ENCODE assay signal across 1 cellular context in genomic region chr19:8451377-8451776, GRCh38.
TF ChIP-seq lines count a peak whose summit lies in the region.

No MANE protein-coding gene starts in this region.

TF ChIP-seq in SK-N-SH, 30 proteins besides CTCF, POLR2A, EP300 and RAD21 (continued from another document):
- TF ChIP-seq, protein P1, sequence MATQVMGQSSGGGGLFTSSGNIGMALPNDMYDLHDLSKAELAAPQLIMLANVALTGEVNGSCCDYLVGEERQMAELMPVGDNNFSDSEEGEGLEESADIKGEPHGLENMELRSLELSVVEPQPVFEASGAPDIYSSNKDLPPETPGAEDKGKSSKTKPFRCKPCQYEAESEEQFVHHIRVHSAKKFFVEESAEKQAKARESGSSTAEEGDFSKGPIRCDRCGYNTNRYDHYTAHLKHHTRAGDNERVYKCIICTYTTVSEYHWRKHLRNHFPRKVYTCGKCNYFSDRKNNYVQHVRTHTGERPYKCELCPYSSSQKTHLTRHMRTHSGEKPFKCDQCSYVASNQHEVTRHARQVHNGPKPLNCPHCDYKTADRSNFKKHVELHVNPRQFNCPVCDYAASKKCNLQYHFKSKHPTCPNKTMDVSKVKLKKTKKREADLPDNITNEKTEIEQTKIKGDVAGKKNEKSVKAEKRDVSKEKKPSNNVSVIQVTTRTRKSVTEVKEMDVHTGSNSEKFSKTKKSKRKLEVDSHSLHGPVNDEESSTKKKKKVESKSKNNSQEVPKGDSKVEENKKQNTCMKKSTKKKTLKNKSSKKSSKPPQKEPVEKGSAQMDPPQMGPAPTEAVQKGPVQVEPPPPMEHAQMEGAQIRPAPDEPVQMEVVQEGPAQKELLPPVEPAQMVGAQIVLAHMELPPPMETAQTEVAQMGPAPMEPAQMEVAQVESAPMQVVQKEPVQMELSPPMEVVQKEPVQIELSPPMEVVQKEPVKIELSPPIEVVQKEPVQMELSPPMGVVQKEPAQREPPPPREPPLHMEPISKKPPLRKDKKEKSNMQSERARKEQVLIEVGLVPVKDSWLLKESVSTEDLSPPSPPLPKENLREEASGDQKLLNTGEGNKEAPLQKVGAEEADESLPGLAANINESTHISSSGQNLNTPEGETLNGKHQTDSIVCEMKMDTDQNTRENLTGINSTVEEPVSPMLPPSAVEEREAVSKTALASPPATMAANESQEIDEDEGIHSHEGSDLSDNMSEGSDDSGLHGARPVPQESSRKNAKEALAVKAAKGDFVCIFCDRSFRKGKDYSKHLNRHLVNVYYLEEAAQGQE (IDR thresholded peaks at IDR 0.05; ENCODE audit: low read depth, low read length), result no peak
- TF ChIP-seq EZH2phosphoT487 (IDR thresholded peaks at IDR 0.05; ENCODE audit: borderline replicate concordance, low read depth) (no peak), NRF1 (IDR thresholded peaks at IDR 0.05; ENCODE audit: low read depth, low read length) (no peak), FOXJ3 (CRISPR knock-in tag; IDR thresholded peaks at IDR 0.05) (no peak), POLR2AphosphoS5 (IDR thresholded peaks at IDR 0.05; ENCODE audit: low read depth, low read length) (no peak), TEAD4 (IDR thresholded peaks at IDR 0.05; ENCODE audit: borderline replicate concordance, insufficient read depth) (no peak), ZBTB33 (IDR thresholded peaks at IDR 0.05; ENCODE audit: borderline replicate concordance, low read depth) (no peak), ELF1 (IDR thresholded peaks at IDR 0.05) (no peak), SMC3 (IDR thresholded peaks at IDR 0.05; ENCODE audit: low read depth, low read length) (no peak), GATA2 (CRISPR knock-in tag; IDR thresholded peaks at IDR 0.05) (no peak)
- TF ChIP-seq, protein P2, sequence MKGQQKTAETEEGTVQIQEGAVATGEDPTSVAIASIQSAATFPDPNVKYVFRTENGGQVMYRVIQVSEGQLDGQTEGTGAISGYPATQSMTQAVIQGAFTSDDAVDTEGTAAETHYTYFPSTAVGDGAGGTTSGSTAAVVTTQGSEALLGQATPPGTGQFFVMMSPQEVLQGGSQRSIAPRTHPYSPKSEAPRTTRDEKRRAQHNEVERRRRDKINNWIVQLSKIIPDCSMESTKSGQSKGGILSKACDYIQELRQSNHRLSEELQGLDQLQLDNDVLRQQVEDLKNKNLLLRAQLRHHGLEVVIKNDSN (IDR thresholded peaks at IDR 0.05; ENCODE audit: borderline replicate concordance, low read depth), result no peak
- TF ChIP-seq, protein P3, sequence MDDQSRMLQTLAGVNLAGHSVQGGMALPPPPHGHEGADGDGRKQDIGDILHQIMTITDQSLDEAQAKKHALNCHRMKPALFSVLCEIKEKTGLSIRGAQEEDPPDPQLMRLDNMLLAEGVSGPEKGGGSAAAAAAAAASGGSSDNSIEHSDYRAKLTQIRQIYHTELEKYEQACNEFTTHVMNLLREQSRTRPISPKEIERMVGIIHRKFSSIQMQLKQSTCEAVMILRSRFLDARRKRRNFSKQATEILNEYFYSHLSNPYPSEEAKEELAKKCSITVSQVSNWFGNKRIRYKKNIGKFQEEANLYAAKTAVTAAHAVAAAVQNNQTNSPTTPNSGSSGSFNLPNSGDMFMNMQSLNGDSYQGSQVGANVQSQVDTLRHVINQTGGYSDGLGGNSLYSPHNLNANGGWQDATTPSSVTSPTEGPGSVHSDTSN (IDR thresholded peaks at IDR 0.05), result no peak
- TF ChIP-seq, protein P4, sequence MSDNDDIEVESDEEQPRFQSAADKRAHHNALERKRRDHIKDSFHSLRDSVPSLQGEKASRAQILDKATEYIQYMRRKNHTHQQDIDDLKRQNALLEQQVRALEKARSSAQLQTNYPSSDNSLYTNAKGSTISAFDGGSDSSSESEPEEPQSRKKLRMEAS (IDR thresholded peaks at IDR 0.05; ENCODE audit: low read depth), result no peak
- TF ChIP-seq, protein P5, sequence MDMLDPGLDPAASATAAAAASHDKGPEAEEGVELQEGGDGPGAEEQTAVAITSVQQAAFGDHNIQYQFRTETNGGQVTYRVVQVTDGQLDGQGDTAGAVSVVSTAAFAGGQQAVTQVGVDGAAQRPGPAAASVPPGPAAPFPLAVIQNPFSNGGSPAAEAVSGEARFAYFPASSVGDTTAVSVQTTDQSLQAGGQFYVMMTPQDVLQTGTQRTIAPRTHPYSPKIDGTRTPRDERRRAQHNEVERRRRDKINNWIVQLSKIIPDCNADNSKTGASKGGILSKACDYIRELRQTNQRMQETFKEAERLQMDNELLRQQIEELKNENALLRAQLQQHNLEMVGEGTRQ (IDR thresholded peaks at IDR 0.05; ENCODE audit: borderline replicate concordance, low read depth, low read length), result no peak
